Comparison of ENCODE assay signal across 10 cellular contexts in the genomic region with DNA sequence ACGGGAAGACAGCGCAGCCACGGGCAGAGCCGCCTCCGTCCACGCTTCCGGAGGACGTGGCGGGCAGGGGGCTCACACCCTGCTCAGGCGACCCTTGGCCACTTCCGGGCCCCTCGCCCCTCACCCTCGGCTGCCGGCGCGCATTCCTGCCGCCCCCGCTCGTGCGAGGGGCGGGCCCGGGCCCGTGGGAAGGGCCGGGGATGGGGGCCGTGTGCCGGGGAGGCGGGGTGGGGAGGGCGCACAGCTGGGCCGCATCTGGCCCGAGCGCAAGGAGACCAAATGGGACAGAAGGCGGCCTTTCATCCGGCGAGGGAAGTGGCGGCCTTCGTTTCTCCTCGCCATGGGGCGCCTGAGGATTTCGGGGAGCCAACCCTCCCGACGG. TPM values are rescaled to one million over a fixed set of nuclear protein-coding genes. Genes with fewer than 3 reads are reported as not detected.
A peak's percentile ranks its signal among the peaks of the same experiment; 100 is the strongest.
DNase-seq lines count a peak whose midpoint lies in the region; ATAC-seq, FAIRE-seq and TF ChIP-seq lines count a peak whose summit lies in the region.
"Had no signal": no experiment of that assay in that cellular context is flagged by ENCODE, and none has a peak within 500 bp of the region (broad histone marks: within the 10 kb centered on the region; RNA-seq: fewer than 3 reads in every experiment).

No MANE protein-coding gene starts in this region.

- H2BK5ac ChIP-seq in mesendoderm (ENCODE audit: low read length), result no peak overlapping the region

- no peak for FAIRE-seq in HTR-8/SVneo (lab: Jason Lieb, UNC)

- DNase-seq in activated naive CD4-positive, alpha-beta T cell treated with Interleukin-2 at 50 U/mL for 16 hours, result no peak
- DNase-seq in mesendoderm (no peak), upper lobe of left lung (peak in 1 of 2 donors; percentile 83), HuH-7 (ENCODE audit: low spot score) (no peak), mucosa of gallbladder (ENCODE audit: low spot score) (no peak), HTR-8/SVneo (ENCODE audit: insufficient read length, low spot score) (no peak)

- H3K27ac Mint-ChIP-seq in activated naive CD4-positive, alpha-beta T cell treated with anti-CD3 and anti-CD28 coated beads, Interleukin-2, amount 50 U/mL, for 24 hours, result no peak overlapping the region
- peak overlapping the region in 2 of 5 experiments; percentile 71 to 72 for H3K27ac Mint-ChIP-seq in brain

- TF ChIP-seq EP300 in upper lobe of left lung (IDR thresholded peaks at IDR 0.05), result no peak

- H3K9me3 ChIP-seq in upper lobe of left lung, result no peaks in the 10 kb centered on the region

- no peaks in the 10 kb centered on the region for H3K27me3 Mint-ChIP-seq in activated naive CD4-positive, alpha-beta T cell treated with anti-CD3 and anti-CD28 coated beads, Interleukin-2, amount 50 U/mL, for 24 hours
- peaks cover 3% of the 10 kb centered on the region for H3K27me3 Mint-ChIP-seq in brain

- H3K27ac ChIP-seq in mesendoderm (ENCODE audit: low read depth, low read length) (no peak overlapping the region), upper lobe of left lung (peak overlapping the region; percentile 1 to 65 (median 52))

- H4K5ac ChIP-seq in mesendoderm (ENCODE audit: low read length), result no peak overlapping the region

- ATAC-seq in upper lobe of left lung (ENCODE audit: low FRiP score in 2 of 2), result no peak

- no peaks in the 10 kb centered on the region for H3K9me3 Mint-ChIP-seq in activated naive CD4-positive, alpha-beta T cell treated with anti-CD3 and anti-CD28 coated beads, Interleukin-2, amount 50 U/mL, for 24 hours
- H3K9me3 Mint-ChIP-seq in brain, result no peaks in the 10 kb centered on the region

- peak overlapping the region; percentile 32 for H3K4me3 ChIP-seq in mesendoderm (ENCODE audit: low read length)
- peak overlapping the region in 3 of 4 donors; percentile 56 to 71 (median 68) for H3K4me3 ChIP-seq in upper lobe of left lung

- peak overlapping the region; percentile 77 for H3K4me2 ChIP-seq in mesendoderm (ENCODE audit: low read length)

- H3K36me3 Mint-ChIP-seq in activated naive CD4-positive, alpha-beta T cell treated with anti-CD3 and anti-CD28 coated beads, Interleukin-2, amount 50 U/mL, for 24 hours, result no peaks in the 10 kb centered on the region
- H3K36me3 Mint-ChIP-seq in brain, result peaks cover 11% of the 10 kb centered on the region

- H2BK15ac ChIP-seq in mesendoderm (replicated peaks; ENCODE audit: low read depth), result no peak overlapping the region

- H3K4me3 Mint-ChIP-seq in activated naive CD4-positive, alpha-beta T cell treated with anti-CD3 and anti-CD28 coated beads, Interleukin-2, amount 50 U/mL, for 24 hours, result peak overlapping the region; percentile 84
- peak overlapping the region; percentile 37 to 86 (median 74) for H3K4me3 Mint-ChIP-seq in brain

- peaks cover 14% of the 10 kb centered on the region for H3K4me1 ChIP-seq in mesendoderm (ENCODE audit: control insufficient read depth, low read depth, low read length)
- peaks cover 46 to 52% (median 47%) of the 10 kb centered on the region in 4 donors for H3K4me1 ChIP-seq in upper lobe of left lung

- H2AK5ac ChIP-seq in mesendoderm (ENCODE audit: low read length), result no peak overlapping the region

- no CpG with 5 or more reads among the region's 41 CpGs for WGBS in mesendoderm (ENCODE audit: extremely low coverage, insufficient coverage, low lambda C conversion rate)
- 9 to 31% methylated on average over 7 to 13 of the region's 41 CpGs for WGBS in upper lobe of left lung, 2 donors

- no peaks in the 10 kb centered on the region for H3K79me1 ChIP-seq in mesendoderm (ENCODE audit: low read length)

- no peak overlapping the region for H3K23ac ChIP-seq in mesendoderm (ENCODE audit: low read length)

- H3K36me3 ChIP-seq in mesendoderm (ENCODE audit: control insufficient read depth, insufficient read depth, low read length) (no peaks in the 10 kb centered on the region), upper lobe of left lung (no peaks in the 10 kb centered on the region)

- H3K79me2 ChIP-seq in mesendoderm (ENCODE audit: control insufficient read depth, insufficient read depth, low read length), result no peaks in the 10 kb centered on the region

- H3K56ac ChIP-seq in mesendoderm (ENCODE audit: low read length), result peak overlapping the region; percentile 82

- TF ChIP-seq CTCF in brain (conservative IDR thresholded peaks at IDR 0.05) (no peak), upper lobe of left lung (IDR thresholded peaks at IDR 0.05) (no peak)

- no peak overlapping the region for H4K8ac ChIP-seq in mesendoderm (ENCODE audit: low read depth, low read length)

- H2BK120ac ChIP-seq in mesendoderm (ENCODE audit: low read depth, low read length), result no peak overlapping the region

- TF ChIP-seq POLR2A in upper lobe of left lung (IDR thresholded peaks at IDR 0.05), result no peak

- no peak overlapping the region for H3K4ac ChIP-seq in mesendoderm (ENCODE audit: low read depth, low read length)

- H3K9ac ChIP-seq in mesendoderm (ENCODE audit: low read length), result peak overlapping the region; percentile 56

- H3K27me3 ChIP-seq in mesendoderm (ENCODE audit: insufficient read depth, low read length, poor library complexity) (peaks cover 9% of the 10 kb centered on the region), upper lobe of left lung (peaks cover 0 to 3% (median 0%) of the 10 kb centered on the region in 4 donors)

- H3K18ac ChIP-seq in mesendoderm (ENCODE audit: low read length), result peak overlapping the region; percentile 7

- H3K4me1 Mint-ChIP-seq in activated naive CD4-positive, alpha-beta T cell treated with anti-CD3 and anti-CD28 coated beads, Interleukin-2, amount 50 U/mL, for 24 hours, result peaks cover 36% of the 10 kb centered on the region
- peaks cover 49% of the 10 kb centered on the region for H3K4me1 Mint-ChIP-seq in brain

RNA-seq across cellular contexts. Expression of a gene that starts 0.8 kb away (rescaled TPM):
- 86.6 TPM for polyA plus RNA-seq in brain (ENCODE audit: insufficient read depth, low read depth, low replicate concordance)
- polyA plus RNA-seq in mesendoderm (2013, experiment 1 of 2), result 1.2 TPM
- 1.7 TPM for polyA plus RNA-seq in mesendoderm (2013, experiment 2 of 2)
- total RNA-seq in upper lobe of left lung (10 to 100 TPM; 30.6 to 62.9 (median 45.2) TPM), mucosa of gallbladder (31.3 TPM)

RNA-seq across cellular contexts. Expression of a gene that starts 36.6 kb away (rescaled TPM):
- 49.3 TPM for polyA plus RNA-seq in brain (ENCODE audit: insufficient read depth, low read depth, low replicate concordance)
- 18.2 TPM for polyA plus RNA-seq in mesendoderm (2013, experiment 1 of 2)
- 18.3 TPM for polyA plus RNA-seq in mesendoderm (2013, experiment 2 of 2)
- total RNA-seq in upper lobe of left lung, result 10 to 100 TPM; 23.9 to 68.3 (median 31.0) TPM
- total RNA-seq in mucosa of gallbladder, result 35.2 TPM

RNA-seq across cellular contexts. Expression of a gene that starts 40.1 kb away (rescaled TPM):
- 18.0 TPM for polyA plus RNA-seq in brain (ENCODE audit: insufficient read depth, low read depth, low replicate concordance)
- polyA plus RNA-seq in mesendoderm (2013, experiment 1 of 2), result 3.1 TPM
- 2.8 TPM for polyA plus RNA-seq in mesendoderm (2013, experiment 2 of 2)
- total RNA-seq in upper lobe of left lung (10 to 100 TPM; 18.0 to 51.3 (median 23.9) TPM), mucosa of gallbladder (36.1 TPM)

RNA-seq across cellular contexts. Expression of a gene that starts 42.5 kb away (rescaled TPM):
- polyA plus RNA-seq in brain (ENCODE audit: insufficient read depth, low read depth, low replicate concordance), result not detected
- polyA plus RNA-seq in mesendoderm (2013, experiment 1 of 2), result not detected
- not detected for polyA plus RNA-seq in mesendoderm (2013, experiment 2 of 2)
- not detected for total RNA-seq in upper lobe of left lung
- not detected for total RNA-seq in mucosa of gallbladder
- total RNA-seq: Daoy, SK-MEL-5 had no signal
